In the genomic region with DNA sequence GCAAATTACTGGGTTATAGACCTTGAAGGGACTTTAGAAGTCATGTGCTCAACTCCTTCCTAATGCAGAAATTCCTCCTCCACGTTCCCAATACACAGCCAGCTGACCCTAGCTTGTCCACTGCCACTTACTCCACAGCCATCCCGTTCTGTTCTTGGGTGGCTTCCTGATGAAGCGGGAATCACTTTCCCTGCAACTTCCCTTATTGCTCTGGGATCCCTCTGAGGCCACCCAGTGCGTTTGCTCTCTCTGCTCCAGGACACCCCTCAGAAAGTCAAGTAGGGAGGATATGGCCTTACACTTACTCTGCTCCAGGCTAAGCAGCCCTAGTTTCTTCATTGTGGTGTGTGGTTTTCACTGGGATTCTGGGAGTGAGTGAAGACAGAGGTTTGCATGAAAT, we compare ENCODE assay signal across 21 cellular contexts. TPM values are rescaled to one million over a fixed set of nuclear protein-coding genes. Genes with fewer than 3 reads are reported as not detected.
DNase-seq lines count a peak whose midpoint lies in the region; ATAC-seq and TF ChIP-seq lines count a peak whose summit lies in the region.
"Had no signal": no experiment of that assay in that cellular context is flagged by ENCODE, and none has a peak within 500 bp of the region (broad histone marks: within the 10 kb centered on the region; RNA-seq: fewer than 3 reads in every experiment).

No MANE protein-coding gene starts in this region.

- H2BK15ac ChIP-seq in neuronal stem cell (ENCODE audit: low read length) = no peak overlapping the region

- no peak overlapping the region for H2AFZ ChIP-seq in neuronal stem cell (ENCODE audit: low read length)

- H3K4me1 ChIP-seq in left ventricle myocardium inferior (peaks cover 73% of the 10 kb centered on the region), esophagus muscularis mucosa (peaks cover 39 to 65% (median 56%) of the 10 kb centered on the region in 4 donors), gastrocnemius medialis (peaks cover 4 to 46% of the 10 kb centered on the region in 2 donors), neuronal stem cell (ENCODE audit: control insufficient read depth in 2 of 2, insufficient read depth in 1 of 2, low read depth in 1 of 2, low read length in 2 of 2) (no peaks in the 10 kb centered on the region)

- no peak overlapping the region for H2BK120ac ChIP-seq in neuronal stem cell (ENCODE audit: low read depth, low read length)

- no peak for TF ChIP-seq EP300 in esophagus muscularis mucosa (IDR thresholded peaks at IDR 0.05)

- no peak for ATAC-seq in Right ventricle myocardium superior (ENCODE audit: poor library complexity)
- no peak for ATAC-seq in gastrocnemius medialis
- ATAC-seq in sciatic nerve = no peak
- ATAC-seq: WTC11 had no signal

- H3K27ac ChIP-seq in left ventricle myocardium inferior (replicated peaks) (peak overlapping the region; percentile 94), esophagus muscularis mucosa (replicated peaks in 1 of 4) (peak overlapping the region; percentile 29 to 59 (median 34)), gastrocnemius medialis (peak overlapping the region; percentile 25 to 70 (median 68)), neuronal stem cell (replicated peaks; ENCODE audit: low read length) (no peak overlapping the region)
- H3K27ac ChIP-seq: A549, upper lobe of left lung had no signal

- H3K36me3 ChIP-seq in left ventricle myocardium inferior (no peaks in the 10 kb centered on the region), esophagus muscularis mucosa (no peaks in the 10 kb centered on the region), gastrocnemius medialis (no peaks in the 10 kb centered on the region), neuronal stem cell (replicated peaks in 1 of 2; ENCODE audit: control insufficient read depth in 2 of 2, insufficient read depth in 2 of 2, low read length in 2 of 2) (no peaks in the 10 kb centered on the region)
- H3K36me3 ChIP-seq: upper lobe of left lung had no signal

- WGBS in esophagus muscularis mucosa = 78% methylated on average over 4 of the region's 4 CpGs
- WGBS in neuronal stem cell (ENCODE audit: extremely low coverage in 2 of 2, insufficient read length in 2 of 2, insufficient replicate concordance in 1 of 2), 2 donors = no CpG with 5 or more reads among the region's 4 CpGs

- H4K91ac ChIP-seq in neuronal stem cell (ENCODE audit: low read depth, low read length, poor library complexity) = no peak overlapping the region

- H2BK12ac ChIP-seq in neuronal stem cell (ENCODE audit: low read length) = no peak overlapping the region

- H3K27me3 ChIP-seq in left ventricle myocardium inferior (ENCODE audit: low read depth) (no peaks in the 10 kb centered on the region), esophagus muscularis mucosa (no peaks in the 10 kb centered on the region), gastrocnemius medialis (no peaks in the 10 kb centered on the region), neuronal stem cell (ENCODE audit: control insufficient read depth in 3 of 3, insufficient read depth in 3 of 3, low read depth in 1 of 3, low read length in 3 of 3) (peaks cover 0 to 7% (median 0%) of the 10 kb centered on the region in 3 experiments)
- H3K27me3 ChIP-seq: upper lobe of left lung had no signal

- no peak overlapping the region for H4K8ac ChIP-seq in neuronal stem cell (ENCODE audit: low read depth, low read length)

- TF ChIP-seq CTCF in left ventricle myocardium inferior (IDR thresholded peaks at IDR 0.05; ENCODE audit: borderline replicate concordance) (no peak), esophagus muscularis mucosa (IDR thresholded peaks at IDR 0.05) (no peak), gastrocnemius medialis (IDR thresholded peaks at IDR 0.05 in 4 of 5, conservative IDR thresholded peaks at IDR 0.05 in 1 of 5) (no peak)

- H3K9me3 ChIP-seq in left ventricle myocardium inferior (replicated peaks) = no peaks in the 10 kb centered on the region
- H3K9me3 ChIP-seq in esophagus muscularis mucosa = no peaks in the 10 kb centered on the region
- H3K9me3 ChIP-seq in gastrocnemius medialis = no peaks in the 10 kb centered on the region
- H3K9me3 ChIP-seq in neuronal stem cell (replicated peaks in 1 of 2; ENCODE audit: control insufficient read depth in 2 of 2, insufficient read depth in 1 of 2, low read depth in 1 of 2, low read length in 2 of 2) = no peaks in the 10 kb centered on the region
- H3K9me3 ChIP-seq: A549, upper lobe of left lung had no signal

- H3K18ac ChIP-seq in neuronal stem cell (ENCODE audit: low read length) = no peak overlapping the region

- H2BK5ac ChIP-seq in neuronal stem cell (ENCODE audit: low read length) = no peak overlapping the region

- DNase-seq in left ventricle myocardium inferior (no peak), Right ventricle myocardium superior (no peak), esophagus muscularis mucosa (ENCODE audit: extremely low spot score) (no peak), gastrocnemius medialis (no peak), NCI-H1417 treated with DMSO at 0.1 percent for 48 hours (lab: John Stamatoyannopoulos, UW) (no peak), neuronal stem cell (ENCODE audit: low spot score) (no peak), sciatic nerve (ENCODE audit: low spot score) (no peak)
- no peak for DNase-seq in stimulated activated CD4-positive, alpha-beta T cell treated with anti-CD3 and anti-CD28 coated beads, Interleukin-4, amount 100 ng/mL, for 24 hours
- DNase-seq: activated CD4-positive, alpha-beta T cell treated with anti-CD3 and anti-CD28 coated beads, Interleukin-2, amount 50 U/mL, for 48 hours; activated naive CD8-positive, alpha-beta T cell treated with anti-CD3 and anti-CD28 coated beads, Interleukin-2, amount 10 ng/mL, durations not matched to agents 7 days and 5 days; DND-41; mesendoderm; naive B cell; NCI-H1694; NCI-H2171 treated with DMSO at 0.1 percent for 48 hours; NCI-H526; stimulated activated naive CD8-positive, alpha-beta T cell treated with anti-CD3 and anti-CD28 coated beads, Interleukin-15, Interleukin-2, amounts not matched to agents 100 U/mL and 50 U/mL, for 24 hours; upper lobe of left lung had no signal

- no peak overlapping the region for H3K14ac ChIP-seq in neuronal stem cell (ENCODE audit: low read length)

- H3K4me2 ChIP-seq in neuronal stem cell (ENCODE audit: insufficient read depth, low read length, poor library complexity, severe bottlenecking) = no peak overlapping the region

- intact Hi-C loops in left ventricle myocardium inferior (cut with micrococcal nuclease) = loop anchor here (5.0 to 10.0 kb wide), 2 partner anchors 112 to 134 kb away; no protein-coding TSS in a partner anchor
- intact Hi-C loops in Right ventricle myocardium superior (cut with DNase I) = loop anchor here (5.0 to 10.0 kb wide), 2 partner anchors 112 to 134 kb away; no protein-coding TSS in a partner anchor
- intact Hi-C loops in esophagus muscularis mucosa (cut with DNase I) = loop anchor here (5.0 kb wide), 1 partner anchor 79 kb away; a partner anchor contains a TSS
- intact Hi-C loops in gastrocnemius medialis (cut with DNase I; ENCODE audit: low total_unique reads) = no loop called here
- intact Hi-C loops in sciatic nerve (cut with DNase I) = loop anchor here (5.0 kb wide), 1 partner anchor 134 kb away; no protein-coding TSS in a partner anchor

- no peak overlapping the region for H2AK5ac ChIP-seq in neuronal stem cell (ENCODE audit: low read depth, low read length)

- H3K4ac ChIP-seq in neuronal stem cell (ENCODE audit: low read length) = no peak overlapping the region

- no peaks in the 10 kb centered on the region for H3K79me1 ChIP-seq in neuronal stem cell (ENCODE audit: low read depth, low read length)

- no peak overlapping the region for H3K9ac ChIP-seq in neuronal stem cell (ENCODE audit: low read depth, low read length, poor library complexity)

- in situ Hi-C loops in gastrocnemius medialis (cut with MboI; ENCODE audit: low sequenced_read_pairs in 4 of 4) = loop anchor here in 3 of 4 donors (5.0 to 10.0 kb wide), 2 partner anchors 132 to 134 kb away; no protein-coding TSS in a partner anchor

- H3K23ac ChIP-seq in neuronal stem cell (ENCODE audit: low read depth, low read length, poor library complexity) = no peak overlapping the region

- H3K4me3 ChIP-seq in left ventricle myocardium inferior (no peak overlapping the region), esophagus muscularis mucosa (no peak overlapping the region), gastrocnemius medialis (no peak overlapping the region), neuronal stem cell (ENCODE audit: low read length in 2 of 2) (no peak overlapping the region)
- H3K4me3 ChIP-seq: A549, GM12878, upper lobe of left lung had no signal

- TF ChIP-seq POLR2A in esophagus muscularis mucosa (IDR thresholded peaks at IDR 0.05; ENCODE audit: low read depth) = no peak
- no peak for TF ChIP-seq POLR2A in gastrocnemius medialis (IDR thresholded peaks at IDR 0.05)

RNA-seq across cellular contexts. Expression of a gene that starts 55.5 kb away (rescaled TPM):
- total RNA-seq in left ventricle myocardium inferior = 0.55 TPM
- total RNA-seq in Right ventricle myocardium superior = 0.43 TPM
- total RNA-seq in esophagus muscularis mucosa = 10 to 100 TPM; 12.4 to 22.4 (median 16.2) TPM
- 1 to 10 TPM in 2 of 4 donors, under 1 TPM in 2; 0.55 to 1.6 (median 1.1) TPM for total RNA-seq in gastrocnemius medialis
- 18.8 TPM for polyA plus RNA-seq in neuronal stem cell (2013, experiment 1 of 2)
- 18.5 TPM for polyA plus RNA-seq in neuronal stem cell (2013, experiment 2 of 2)
- 10.7 TPM for total RNA-seq in sciatic nerve
